Comparison of ENCODE assay signal across 14 cellular contexts in the genomic region with DNA sequence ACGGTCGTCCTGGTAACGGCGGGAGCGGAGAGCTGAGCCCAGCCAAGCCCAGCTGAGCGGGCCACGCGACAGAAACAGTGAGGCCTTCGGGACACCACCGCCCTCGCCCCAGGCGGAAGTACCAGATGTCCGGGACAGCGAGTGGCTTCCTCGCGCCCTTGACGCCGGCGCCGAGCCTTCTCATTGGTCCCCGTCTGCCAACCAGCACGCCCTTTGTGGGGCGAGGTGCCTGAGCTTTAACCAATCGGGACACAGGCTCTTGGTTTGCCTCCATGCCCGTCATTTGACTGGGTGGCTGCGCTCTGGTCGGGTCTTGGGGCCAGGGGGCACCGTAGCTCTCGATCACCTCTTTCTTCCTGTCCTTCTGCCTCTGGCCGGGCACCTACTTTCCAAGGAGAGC. TPM values are rescaled to one million over a fixed set of nuclear protein-coding genes. Genes with fewer than 3 reads are reported as not detected.
A peak's percentile ranks its signal among the peaks of the same experiment; 100 is the strongest.
DNase-seq lines count a peak whose midpoint lies in the region; FAIRE-seq and TF ChIP-seq lines count a peak whose summit lies in the region.
"Not testable (repeated sequence)": the region's sequence is repeated elsewhere in the genome, so short reads cannot be mapped to it uniquely, and the experiment has no call there.
"Had no signal": no experiment of that assay in that cellular context is flagged by ENCODE, and none has a peak within 500 bp of the region (broad histone marks: within the 10 kb centered on the region; RNA-seq: fewer than 3 reads in every experiment).

A gene (minus strand): TSS at position 101 of the 400 bp plus-strand sequence. CDS start 134 bp downstream, outside the sequence.

- H3K9ac ChIP-seq in OCI-LY3 (ENCODE audit: low read length); astrocyte (ENCODE audit: low read length): not testable (repeated sequence)

- not testable (repeated sequence) for H3K4me1 Mint-ChIP-seq in astrocyte (ENCODE audit: low read depth, unreplicated experiment)

- H3K27me3 ChIP-seq in OCI-LY3 (ENCODE audit: low read depth, low read length); astrocyte (ENCODE audit: insufficient read depth, low read length); kidney epithelial cell (ENCODE audit: control insufficient read depth, insufficient read depth, low read length): not testable (repeated sequence)

- H3K4me2 ChIP-seq in OCI-LY3 (ENCODE audit: low read length); astrocyte (ENCODE audit: low read length): not testable (repeated sequence)

- not testable (repeated sequence) for DNase-seq in GM19239 (ENCODE audit: insufficient read length, low spot score); astrocyte (ENCODE audit: low read depth); epithelial cell of proximal tubule (ENCODE audit: low read depth); kidney epithelial cell (ENCODE audit: low read depth)

- not testable (repeated sequence) for H3K4me3 Mint-ChIP-seq in astrocyte (ENCODE audit: unreplicated experiment)

- not testable (repeated sequence) for H2AFZ ChIP-seq in OCI-LY3 (ENCODE audit: low read depth, low read length); astrocyte (ENCODE audit: low read depth, low read length)

- not testable (repeated sequence) for H3K36me3 ChIP-seq in OCI-LY3 (replicated peaks; ENCODE audit: low read depth, low read length); astrocyte (ENCODE audit: insufficient read depth, low read length); kidney epithelial cell (ENCODE audit: control insufficient read depth, insufficient read depth, low read length)

- not testable (repeated sequence) for H3K36me3 Mint-ChIP-seq in astrocyte (ENCODE audit: low read depth, unreplicated experiment)

- not testable (repeated sequence) for TF ChIP-seq CTCF in OCI-LY3 (IDR thresholded peaks at IDR 0.05; ENCODE audit: low read depth, low read length); astrocyte (IDR thresholded peaks at IDR 0.05; ENCODE audit: insufficient read depth, low read depth, low read length); epithelial cell of proximal tubule (conservative IDR thresholded peaks at IDR 0.05; ENCODE audit: low read depth, low read length); kidney epithelial cell (IDR thresholded peaks at IDR 0.05; ENCODE audit: insufficient read depth, low read length, poor library complexity, severe bottlenecking)

- not testable (repeated sequence) for H3K27me3 Mint-ChIP-seq in astrocyte (ENCODE audit: low read depth, unreplicated experiment)

- peak within 1 kb of the TSS; percentile 40; the same call in 1 of the 2 replicates for H3K27ac ChIP-seq in OCI-LY3 (ENCODE audit: low read length)
- H3K27ac ChIP-seq in astrocyte (ENCODE audit: low read depth, low read length) = not testable (repeated sequence)

- H3K9me3 ChIP-seq in OCI-LY3 (ENCODE audit: insufficient read depth, low read length); astrocyte (ENCODE audit: insufficient read depth, low read depth, low read length): not testable (repeated sequence)

- FAIRE-seq in GM19239 (lab: Jason Lieb, UNC) (peak; percentile 86), astrocyte (lab: Jason Lieb, UNC) (peak; percentile 45)

- H3K9me3 Mint-ChIP-seq in astrocyte (ENCODE audit: unreplicated experiment) = not testable (repeated sequence)

- H3K4me1 ChIP-seq in OCI-LY3 (ENCODE audit: low read length); astrocyte (ENCODE audit: insufficient read depth, low read length): not testable (repeated sequence)

- H3K79me2 ChIP-seq in OCI-LY3 (ENCODE audit: low read length); astrocyte (ENCODE audit: insufficient read depth, low read length): not testable (repeated sequence)

- not testable (repeated sequence) for H4K20me1 ChIP-seq in OCI-LY3 (ENCODE audit: insufficient read depth, low read length); astrocyte (ENCODE audit: insufficient read depth, low read length)

- not testable (repeated sequence) for H3K27ac Mint-ChIP-seq in astrocyte (ENCODE audit: unreplicated experiment)

- not testable (repeated sequence) for H3K4me3 ChIP-seq in OCI-LY3 (ENCODE audit: low read length); astrocyte (ENCODE audit: insufficient read depth, low read depth, low read length); epithelial cell of proximal tubule (ENCODE audit: low read depth, low read length); kidney epithelial cell (ENCODE audit: low read depth, low read length)

RNA-seq across cellular contexts. Expression of the gene that starts here (rescaled TPM):
- total RNA-seq in astrocyte (not detected in 2 replicates), epithelial cell of proximal tubule (15.4 and 70.9 TPM in 2 replicates), kidney epithelial cell (52.7 and 80.7 TPM in 2 replicates)
- total RNA-seq: A172; A673; B cell; Caco-2; CD4-positive, alpha-beta memory T cell; CD4-positive, alpha-beta T cell; CD4-positive, CD25-positive, alpha-beta regulatory T cell; CD8-positive, alpha-beta memory T cell; CD8-positive, alpha-beta T cell had no signal

Comparison
In these comparisons a context has a peak if more than half of its experiments do, and no peak if none do; other contexts are left out.
1. RNA of the gene that starts here (total RNA-seq): 52.7 to 80.7 TPM in kidney epithelial cell and 15.4 to 70.9 TPM in epithelial cell of proximal tubule; not detected in astrocyte; every median in the first group is over 10 times any median in the second.